In the genomic region with DNA sequence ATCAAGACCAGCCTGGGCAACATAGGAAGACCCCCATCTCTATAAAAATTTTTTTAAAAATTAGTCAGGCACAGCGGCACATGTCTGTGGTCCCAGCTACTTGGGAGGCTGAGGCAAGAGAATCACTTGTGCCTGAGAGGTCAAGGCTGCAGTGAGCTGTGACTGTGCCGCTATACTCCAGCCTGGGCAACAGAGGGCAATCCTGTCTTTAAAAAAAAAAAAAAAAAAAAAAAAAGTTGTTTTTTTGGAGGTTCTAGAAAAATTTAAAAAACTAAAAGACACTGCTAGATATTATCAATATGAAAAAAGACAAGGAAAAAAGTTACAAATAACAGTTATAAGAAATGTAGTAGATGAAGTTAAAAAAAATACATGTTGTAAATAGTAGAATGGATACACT, we compare ENCODE assay signal across 8 cellular contexts. TPM values are rescaled to one million over a fixed set of nuclear protein-coding genes. Genes with fewer than 3 reads are reported as not detected.
DNase-seq lines count a peak whose midpoint lies in the region; ATAC-seq and TF ChIP-seq lines count a peak whose summit lies in the region.

No MANE protein-coding gene starts in this region.

- no peaks in the 10 kb centered on the region for H3K36me3 Mint-ChIP-seq in natural killer cell
- H3K36me3 Mint-ChIP-seq in natural killer cell treated with Interleukin-12 subunit alpha and Interleukin-12 subunit beta and Interleukin-15 and Interleukin-18, amount 100 ng/mL, for 72 hours, result no peaks in the 10 kb centered on the region
- H3K36me3 Mint-ChIP-seq in activated naive CD8-positive, alpha-beta T cell treated with anti-CD3 and anti-CD28 coated beads, Interleukin-2, amount 50 U/mL, for 24 hours (ENCODE audit: low read depth), result no peaks in the 10 kb centered on the region

- no peak overlapping the region for H3K4me3 Mint-ChIP-seq in natural killer cell
- no peak overlapping the region for H3K4me3 Mint-ChIP-seq in natural killer cell treated with Interleukin-12 subunit alpha and Interleukin-12 subunit beta and Interleukin-15 and Interleukin-18, amount 100 ng/mL, for 72 hours
- H3K4me3 Mint-ChIP-seq in activated naive CD8-positive, alpha-beta T cell treated with anti-CD3 and anti-CD28 coated beads, Interleukin-2, amount 50 U/mL, for 24 hours, result no peak overlapping the region

- intact Hi-C loops in natural killer cell (cut with micrococcal nuclease), result loop anchor here (1.0 to 5.0 kb wide), 2 partner anchors 94 to 407 kb away; partner anchors contain the start of gene REV1

- no peaks in the 10 kb centered on the region for H3K9me3 Mint-ChIP-seq in natural killer cell
- H3K9me3 Mint-ChIP-seq in natural killer cell treated with Interleukin-12 subunit alpha and Interleukin-12 subunit beta and Interleukin-15 and Interleukin-18, amount 100 ng/mL, for 72 hours, result no peaks in the 10 kb centered on the region
- no peaks in the 10 kb centered on the region for H3K9me3 Mint-ChIP-seq in activated naive CD8-positive, alpha-beta T cell treated with anti-CD3 and anti-CD28 coated beads, Interleukin-2, amount 50 U/mL, for 24 hours

- ATAC-seq in natural killer cell (peak in 1 of 3 donors; percentile 42), GM21717 (IDR thresholded peaks at IDR 0.05; ENCODE audit: unreplicated experiment) (no peak), GM18858 (IDR thresholded peaks at IDR 0.05; ENCODE audit: unreplicated experiment) (no peak)
- no peak for ATAC-seq in natural killer cell treated with Interleukin-12 subunit alpha and Interleukin-12 subunit beta and Interleukin-15 and Interleukin-18, amount 100 ng/mL, for 72 hours
- no peak for ATAC-seq in activated naive CD8-positive, alpha-beta T cell treated with anti-CD3 and anti-CD28 coated beads, Interleukin-2, amount 50 U/mL, for 24 hours

- peaks cover 5 to 6% of the 10 kb centered on the region in 2 donors for H3K4me1 Mint-ChIP-seq in natural killer cell
- H3K4me1 Mint-ChIP-seq in natural killer cell treated with Interleukin-12 subunit alpha and Interleukin-12 subunit beta and Interleukin-15 and Interleukin-18, amount 100 ng/mL, for 72 hours (ENCODE audit: low read depth in 2 of 2), result no peaks in the 10 kb centered on the region
- peaks cover 5% of the 10 kb centered on the region for H3K4me1 Mint-ChIP-seq in activated naive CD8-positive, alpha-beta T cell treated with anti-CD3 and anti-CD28 coated beads, Interleukin-2, amount 50 U/mL, for 24 hours

- TF ChIP-seq CTCF in natural killer cell (IDR thresholded peaks at IDR 0.05), result peak; percentile 50

- H3K27me3 Mint-ChIP-seq in natural killer cell (ENCODE audit: low read depth in 2 of 2), result peaks cover 30 to 59% of the 10 kb centered on the region in 2 donors
- H3K27me3 Mint-ChIP-seq in natural killer cell treated with Interleukin-12 subunit alpha and Interleukin-12 subunit beta and Interleukin-15 and Interleukin-18, amount 100 ng/mL, for 72 hours, result peaks cover 25 to 59% of the 10 kb centered on the region in 2 donors
- H3K27me3 Mint-ChIP-seq in activated naive CD8-positive, alpha-beta T cell treated with anti-CD3 and anti-CD28 coated beads, Interleukin-2, amount 50 U/mL, for 24 hours, result peaks cover 7% of the 10 kb centered on the region

- no peak overlapping the region for H3K27ac Mint-ChIP-seq in natural killer cell
- no peak overlapping the region for H3K27ac Mint-ChIP-seq in natural killer cell treated with Interleukin-12 subunit alpha and Interleukin-12 subunit beta and Interleukin-15 and Interleukin-18, amount 100 ng/mL, for 72 hours
- no peak overlapping the region for H3K27ac Mint-ChIP-seq in activated naive CD8-positive, alpha-beta T cell treated with anti-CD3 and anti-CD28 coated beads, Interleukin-2, amount 50 U/mL, for 24 hours

- DNase-seq in natural killer cell (no peak), NCI-H774 (lab: John Stamatoyannopoulos, UW) (peak; percentile 2), dermis blood vessel endothelial cell (peak; percentile 32), cerebellum (ENCODE audit: low spot score) (no peak)
- DNase-seq in natural killer cell treated with Interleukin-12 subunit alpha and Interleukin-12 subunit beta and Interleukin-15 and Interleukin-18, amount 100 ng/mL, for 72 hours (ENCODE audit: low spot score), result no peak
- no peak for DNase-seq in activated naive CD8-positive, alpha-beta T cell treated with anti-CD3 and anti-CD28 coated beads, Interleukin-2, amount 50 U/mL, for 24 hours

RNA-seq across cellular contexts. Expression of gene C2orf15, which starts 56.1 kb away (rescaled TPM):
- total RNA-seq in natural killer cell, result 1 to 10 TPM; 1.3 to 2.6 (median 1.9) TPM
- total RNA-seq in natural killer cell treated with Interleukin-12 subunit alpha and Interleukin-12 subunit beta and Interleukin-15 and Interleukin-18, amount 100 ng/mL, for 72 hours, result not detected
- 0.37 TPM in 1 of 2 replicates, not detected in the other for total RNA-seq in dermis blood vessel endothelial cell
- total RNA-seq in cerebellum, result 5.5 TPM

Comparison
In these comparisons a context has a peak if more than half of its experiments do, and no peak if none do; other contexts are left out.
1. DNase-seq: peak in NCI-H774 (single experiment) and dermis blood vessel endothelial cell (single experiment); none in natural killer cell (single experiment), natural killer cell treated with Interleukin-12 subunit alpha and Interleukin-12 subunit beta and Interleukin-15 and Interleukin-18, amount 100 ng/mL, for 72 hours (single experiment), cerebellum (single experiment) and activated naive CD8-positive, alpha-beta T cell treated with anti-CD3 and anti-CD28 coated beads, Interleukin-2, amount 50 U/mL, for 24 hours (single experiment).